1 cellular context compared by ENCODE assay signal in genomic region chr14:101657372-101657771, GRCh38.
TF ChIP-seq lines count a peak whose summit lies in the region.

No MANE protein-coding gene starts in this region.

TF ChIP-seq in K562, 482 proteins besides CTCF, POLR2A, EP300 and RAD21 (continued from another document):
- TF ChIP-seq ZNF280B (CRISPR knock-in tag; IDR thresholded peaks at IDR 0.05), result no peak
